ENCODE assay signal across 1 cellular context in genomic region chr12:50258167-50258551, GRCh38.
TF ChIP-seq lines count a peak whose summit lies in the region.

No MANE protein-coding gene starts in this region.

TF ChIP-seq in A549, 52 proteins besides CTCF, POLR2A, EP300 and RAD21:
- TF ChIP-seq HOXB5 (CRISPR knock-in tag; IDR thresholded peaks at IDR 0.05) (no peak), BCL3 (IDR thresholded peaks at IDR 0.05) (no peak), NR3C1 (IDR thresholded peaks at IDR 0.05) (no peak), HEYL (CRISPR knock-in tag; IDR thresholded peaks at IDR 0.05) (no peak), MAFK (IDR thresholded peaks at IDR 0.05; ENCODE audit: partially characterized antibody) (no peak), RNF2 (IDR thresholded peaks at IDR 0.05; ENCODE audit: borderline replicate concordance, low read depth) (no peak), JUN (IDR thresholded peaks at IDR 0.05) (no peak), MYC (IDR thresholded peaks at IDR 0.05; ENCODE audit: borderline replicate concordance, low read length) (no peak), ESRRA (IDR thresholded peaks at IDR 0.05; ENCODE audit: borderline replicate concordance, low read length) (no peak), EHMT2 (IDR thresholded peaks at IDR 0.05; ENCODE audit: low read depth) (no peak), FOSB (CRISPR knock-in tag; IDR thresholded peaks at IDR 0.05) (no peak), CHD2 (IDR thresholded peaks at IDR 0.05; ENCODE audit: low read length, partially characterized antibody) (no peak), FOXS1 (CRISPR knock-in tag; IDR thresholded peaks at IDR 0.05) (no peak), HOXA7 (CRISPR knock-in tag; IDR thresholded peaks at IDR 0.05) (no peak), MAZ (IDR thresholded peaks at IDR 0.05; ENCODE audit: borderline replicate concordance, low read depth, low read length) (no peak), REST (IDR thresholded peaks at IDR 0.05) (no peak)
TF ChIP-seq in A549: peak in this region for 0.
